Comparison of ENCODE assay signal across 28 cellular contexts in the genomic region with DNA sequence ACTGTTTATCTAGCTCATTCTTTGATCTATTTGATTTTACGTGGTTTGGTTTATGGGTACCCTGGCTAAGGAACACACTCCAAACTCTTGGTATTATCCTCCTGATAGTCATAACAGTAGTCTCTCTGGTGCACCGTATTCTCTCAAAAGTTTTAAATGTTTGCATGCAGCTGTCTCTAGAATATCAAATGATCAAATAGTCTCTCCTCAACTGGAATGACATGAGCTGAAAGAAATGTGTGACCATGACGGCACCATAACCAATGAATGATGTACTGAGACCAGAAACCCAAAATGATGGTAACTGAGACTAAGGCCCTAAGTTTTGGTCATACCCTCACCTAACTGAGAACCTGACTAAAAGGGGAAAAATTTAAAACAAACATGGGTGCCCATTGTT.
"Had no signal": no experiment of that assay in that cellular context is flagged by ENCODE, and none has a peak within 500 bp of the region (broad histone marks: within the 10 kb centered on the region; RNA-seq: fewer than 3 reads in every experiment).

No MANE protein-coding gene starts in this region.

- ATAC-seq: activated CD4-positive, CD25-positive, alpha-beta regulatory T cell treated with anti-CD3 and anti-CD28 coated beads, Interleukin-2, amount 50 U/mL, for 24 hours; activated CD8-positive, alpha-beta T cell treated with anti-CD3 and anti-CD28 coated beads for 36 hours; activated T-cell treated with anti-CD3 and anti-CD28 coated beads, Interleukin-2, amount 50 U/mL, for 4 hours; activated T-helper 17 cell treated with anti-CD3 and anti-CD28 coated beads, Interleukin-2, amount 50 U/mL, for 72 hours; body of pancreas; effector memory CD8-positive, alpha-beta T cell; foreskin keratinocyte; gastrocnemius medialis had no signal

- DNase-seq: activated B cell treated with CpG ODN at 0.5 μM for 24 hours; activated CD4-positive, alpha-beta T cell treated with anti-CD3 and anti-CD28 coated beads for 48 hours; activated CD4-positive, alpha-beta T cell treated with anti-CD3 and anti-CD28 coated beads, Interleukin-2, amount 50 U/mL, for 1 hour; activated CD4-positive, alpha-beta T cell treated with anti-CD3 and anti-CD28 coated beads, Interleukin-2, amount 50 U/mL, for 48 hours; activated CD8-positive, alpha-beta memory T cell treated with anti-CD3 and anti-CD28 coated beads for 24 hours; activated CD8-positive, alpha-beta T cell treated with anti-CD3 and anti-CD28 coated beads for 36 hours; activated effector memory CD4-positive, alpha-beta T cell treated with Interleukin-2 at 50 U/mL for 16 hours; activated gamma-delta T cell treated with Interleukin-2 at 50 U/mL for 16 hours; activated naive CD4-positive, alpha-beta T cell treated with anti-CD3 and anti-CD28 coated beads, Interleukin-2, amount 50 U/mL, for 16 hours; activated naive CD4-positive, alpha-beta T cell treated with Interleukin-2 at 50 U/mL for 16 hours; activated T-cell treated with anti-CD3 and anti-CD28 coated beads, Interleukin-2, amount 50 U/mL, for 4 hours; amniotic stem cell; aorta; body of pancreas; caudate nucleus; cortex of kidney; dermis blood vessel endothelial cell; effector CD4-positive, alpha-beta T cell; effector memory CD8-positive, alpha-beta T cell; erythroblast; foreskin keratinocyte; gastrocnemius medialis; glutamatergic neuron; T1000; WERI-Rb-1 had no signal

- H3K9me3 ChIP-seq: body of pancreas, esophagus muscularis mucosa, gastrocnemius medialis had no signal

- H3K27me3 ChIP-seq: body of pancreas, esophagus muscularis mucosa, foreskin keratinocyte, gastrocnemius medialis had no signal

- H3K4me3 ChIP-seq: body of pancreas, esophagus muscularis mucosa, gastrocnemius medialis had no signal

- H3K4me1 ChIP-seq: body of pancreas, esophagus muscularis mucosa, foreskin keratinocyte, gastrocnemius medialis had no signal

- H3K36me3 ChIP-seq: esophagus muscularis mucosa, gastrocnemius medialis, WERI-Rb-1 had no signal

- H3K27ac ChIP-seq: body of pancreas, esophagus muscularis mucosa, foreskin keratinocyte, gastrocnemius medialis, WERI-Rb-1 had no signal
